10 cellular contexts compared by ENCODE assay signal in genomic region chr16:57301126-57301817, GRCh38. TPM values are rescaled to one million over a fixed set of nuclear protein-coding genes. Genes with fewer than 3 reads are reported as not detected.
DNase-seq lines count a peak whose midpoint lies in the region; ATAC-seq and TF ChIP-seq lines count a peak whose summit lies in the region.
"Had no signal": no experiment of that assay in that cellular context is flagged by ENCODE, and none has a peak within 500 bp of the region (broad histone marks: within the 10 kb centered on the region; RNA-seq: fewer than 3 reads in every experiment).

No MANE protein-coding gene starts in this region.

- intact Hi-C loops in left lung (cut with DNase I) = loop anchor here (5.0 to 10.0 kb wide), 2 partner anchors 114 to 216 kb away; no protein-coding TSS in a partner anchor

- H3K36me3 ChIP-seq in HUES6 (ENCODE audit: control insufficient read depth, insufficient read depth, low read length) (no peaks in the 10 kb centered on the region), left lung (no peaks in the 10 kb centered on the region)
- H3K36me3 ChIP-seq in effector memory CD4-positive, alpha-beta T cell (ENCODE audit: control insufficient read depth, insufficient read depth, low read length) = no peaks in the 10 kb centered on the region

- ATAC-seq in GM21619 (IDR thresholded peaks at IDR 0.05; ENCODE audit: unreplicated experiment) (no peak), left lung (no peak)

- POLR2A ChIA-PET in AG04449 (lab: Yijun Ruan, JAX) = interaction anchor here (0.9 to 1.3 kb wide), 2 partner anchors 15 to 116 kb away, joined by 3 to 4 read pairs; no protein-coding TSS in a partner anchor

- CTCF ChIA-PET in AG04449 (lab: Yijun Ruan, JAX) = interaction anchor here (0.6 to 27.9 kb wide), 22 partner anchors 10 to 221 kb away, joined by 3 to 923 read pairs (median 4); partner anchors contain the start of genes CCL17, CIAPIN1 and COQ9

- TF ChIP-seq CTCF in AG04449 (IDR thresholded peaks at IDR 0.05; ENCODE audit: insufficient read depth, low read length, missing control alignments) (no peak), left lung (IDR thresholded peaks at IDR 0.05) (no peak)

- H3K27me3 ChIP-seq in HUES6 (ENCODE audit: control insufficient read depth, insufficient read depth, low read length) (no peaks in the 10 kb centered on the region), left lung (peaks cover 0 to 3% of the 10 kb centered on the region in 2 donors)
- H3K27me3 ChIP-seq in effector memory CD4-positive, alpha-beta T cell (replicated peaks; ENCODE audit: control insufficient read depth, insufficient read depth, low read length, poor library complexity, severe bottlenecking) = no peaks in the 10 kb centered on the region

- DNase-seq in AG04449 (ENCODE audit: low read depth, low spot score) = no peak
- no peak for DNase-seq in effector memory CD4-positive, alpha-beta T cell
- DNase-seq in occipital lobe (lab: John Stamatoyannopoulos, UW) = peak; percentile 63
- DNase-seq in MV-4-11 (lab: John Stamatoyannopoulos, UW) = no peak
- DNase-seq in AG20443 (ENCODE audit: low spot score) = no peak
- no peak for DNase-seq in left lung

- H3K27ac ChIP-seq in HUES6 (ENCODE audit: low read depth, low read length) (no peak overlapping the region), left lung (peak overlapping the region in 1 of 2 donors; percentile 24)
- peak overlapping the region; percentile 10 for H3K27ac ChIP-seq in effector memory CD4-positive, alpha-beta T cell (ENCODE audit: insufficient read depth, low read length, poor library complexity, severe bottlenecking)

- H3K4me1 ChIP-seq in HUES6 (ENCODE audit: control insufficient read depth, insufficient read depth, low read length) = peaks cover 5% of the 10 kb centered on the region; the same call in 1 of the 2 replicates
- peaks cover 16% of the 10 kb centered on the region for H3K4me1 ChIP-seq in effector memory CD4-positive, alpha-beta T cell (ENCODE audit: control insufficient read depth, insufficient read depth, low read length, poor library complexity, severe bottlenecking)
- peaks cover 12 to 31% of the 10 kb centered on the region in 2 donors for H3K4me1 ChIP-seq in left lung

- H3K9ac ChIP-seq in HUES6 (ENCODE audit: low read length) = peak overlapping the region; percentile 5

- H3K4me3 ChIP-seq in AG04449 (ENCODE audit: low read depth, low read length) (peak overlapping the region; percentile 35), HUES6 (ENCODE audit: low read depth, low read length) (peak overlapping the region; percentile 66), left lung (no peak overlapping the region)
- no peak overlapping the region for H3K4me3 ChIP-seq in effector memory CD4-positive, alpha-beta T cell (ENCODE audit: insufficient read depth, low read depth, low read length, poor library complexity, severe bottlenecking)

- 0 out of 2 replicates have a peak, but pooled peaks cover 3% of the 10 kb centered on the region for H3K9me3 ChIP-seq in HUES6 (ENCODE audit: control insufficient read depth, insufficient read depth, low read depth, low read length)
- H3K9me3 ChIP-seq in effector memory CD4-positive, alpha-beta T cell (ENCODE audit: control insufficient read depth, low read length) = no peaks in the 10 kb centered on the region
- no peaks in the 10 kb centered on the region for H3K9me3 ChIP-seq in left lung

RNA-seq across cellular contexts. Expression of gene PLLP, which starts 16.8 kb away (rescaled TPM):
- total RNA-seq in occipital lobe (1.2 TPM), left lung (10 to 100 TPM; 50.6 to 70.6 TPM)

RNA-seq across cellular contexts. Expression of gene ARL2BP, which starts 56.2 kb away (rescaled TPM):
- 81.4 TPM for total RNA-seq in occipital lobe
- total RNA-seq in left lung = 10 to 100 TPM; 51.4 to 69.3 TPM

RNA-seq across cellular contexts. Expression of gene CCL22, which starts 57.3 kb away (rescaled TPM):
- total RNA-seq in occipital lobe = not detected
- 1 to 10 TPM; 1.6 to 2.4 TPM for total RNA-seq in left lung
- total RNA-seq: glomerular endothelial cell, progenitor cell of endocrine pancreas had no signal

Comparison
In these comparisons a context has a peak if more than half of its experiments do, and no peak if none do; other contexts are left out.
1. H3K4me3 ChIP-seq: peak in AG04449 (single experiment) and HUES6 (single experiment); none in effector memory CD4-positive, alpha-beta T cell (single experiment) and left lung (0 of 2).
2. RNA of gene PLLP, which starts 16.8 kb away (total RNA-seq): 50.6 to 70.6 TPM in left lung; 1.2 TPM in occipital lobe (single experiment); every median in the first group is over 10 times any median in the second.